ENCODE assay signal across 8 cellular contexts in genomic region chr9:137453643-137454081, GRCh38. TPM values are rescaled to one million over a fixed set of nuclear protein-coding genes. Genes with fewer than 3 reads are reported as not detected.
A peak's percentile ranks its signal among the peaks of the same experiment; 100 is the strongest.
DNase-seq lines count a peak whose midpoint lies in the region; ATAC-seq, FAIRE-seq and TF ChIP-seq lines count a peak whose summit lies in the region.

No MANE protein-coding gene starts in this region.

- H3K36me3 Mint-ChIP-seq in T-helper 17 cell (ENCODE audit: low read depth) (no peaks in the 10 kb centered on the region), brain (peaks cover 9% of the 10 kb centered on the region), Calu3 (ENCODE audit: insufficient read depth, unreplicated experiment) (peaks cover 19% of the 10 kb centered on the region)

- H3K9ac ChIP-seq in iPS-15b (ENCODE audit: low read depth, low read length): no peak overlapping the region

- peak; percentile 63 for DNase-seq in D721Med (ENCODE audit: insufficient read length, low spot score)
- DNase-seq in T-helper 17 cell: peak; percentile 40 to 58 (median 48)
- peak; percentile 40 for DNase-seq in smooth muscle cell of the brain vasculature (ENCODE audit: low read depth, low spot score)
- no peak for DNase-seq in Calu3

- peak; percentile 38 for ATAC-seq in HG03039 (IDR thresholded peaks at IDR 0.05; ENCODE audit: unreplicated experiment)
- peak; percentile 67 for ATAC-seq in T-helper 17 cell
- ATAC-seq in GM18868 (IDR thresholded peaks at IDR 0.05; ENCODE audit: unreplicated experiment): no peak

- H3K27me3 Mint-ChIP-seq in T-helper 17 cell (no peaks in the 10 kb centered on the region), brain (no peaks in the 10 kb centered on the region), Calu3 (ENCODE audit: unreplicated experiment) (no peaks in the 10 kb centered on the region)

- BruUV-seq in Calu3 (replicated peaks; lab: Mats Ljungman, UMichigan): no TSS peak

- intact Hi-C loops in Calu3 (cut with micrococcal nuclease; ENCODE audit: unreplicated experiment): no loop called here

- H3K4me1 ChIP-seq in iPS-15b (ENCODE audit: control insufficient read depth, insufficient read depth, low read length): no peaks in the 10 kb centered on the region

- H3K9me3 ChIP-seq in T-helper 17 cell (ENCODE audit: control insufficient read depth, low read length, poor library complexity, severe bottlenecking) (no peaks in the 10 kb centered on the region), iPS-15b (ENCODE audit: control insufficient read depth, insufficient read depth, low read length) (no peaks in the 10 kb centered on the region)

- H3K27ac Mint-ChIP-seq in T-helper 17 cell (no peak overlapping the region), brain (peak overlapping the region in 2 of 5 experiments; percentile 89 to 90), Calu3 (ENCODE audit: unreplicated experiment) (no peak overlapping the region)

- H3K27me3 ChIP-seq in iPS-15b (ENCODE audit: control insufficient read depth, insufficient read depth, low read length): no peaks in the 10 kb centered on the region

- peak overlapping the region; percentile 45 for H3K4me3 ChIP-seq in iPS-15b (ENCODE audit: low read depth, low read length)

- FAIRE-seq in D721Med (lab: Jason Lieb, UNC): no peak

- H3K4me1 Mint-ChIP-seq in T-helper 17 cell (peaks cover 16% of the 10 kb centered on the region), brain (peaks cover 23% of the 10 kb centered on the region), Calu3 (ENCODE audit: low read depth, unreplicated experiment) (no peaks in the 10 kb centered on the region)

- peak overlapping the region; percentile 66 for H3K4me3 Mint-ChIP-seq in T-helper 17 cell
- peak overlapping the region in 3 of 5 experiments; percentile 51 to 83 (median 76) for H3K4me3 Mint-ChIP-seq in brain
- no peak overlapping the region for H3K4me3 Mint-ChIP-seq in Calu3 (ENCODE audit: low read depth, unreplicated experiment)

- CTCF ChIA-PET in Calu3 (lab: Charles Lee): interaction anchor here (0.5 kb wide), 1 partner anchor 8 kb away, joined by 3 read pairs; no protein-coding TSS in a partner anchor

- no peak for TF ChIP-seq CTCF in D721Med (IDR thresholded peaks at IDR 0.05; ENCODE audit: insufficient read depth, missing control alignments)
- no peak for TF ChIP-seq CTCF in brain (conservative IDR thresholded peaks at IDR 0.05)
- TF ChIP-seq CTCF in Calu3 (IDR thresholded peaks at IDR 0.05; ENCODE audit: unreplicated experiment): no peak

- peaks cover 36% of the 10 kb centered on the region for H3K36me3 ChIP-seq in iPS-15b (ENCODE audit: control insufficient read depth, insufficient read depth, low read length)

- H3K9me3 Mint-ChIP-seq in brain: no peaks in the 10 kb centered on the region
- H3K9me3 Mint-ChIP-seq in Calu3 (ENCODE audit: low read depth, unreplicated experiment): no peaks in the 10 kb centered on the region

RNA-seq across cellular contexts. Expression of gene NSMF, which starts 5.5 kb away (rescaled TPM):
- 10 to 100 TPM; 41.5 to 54.2 TPM for total RNA-seq in T-helper 17 cell
- 145 TPM for polyA plus RNA-seq in brain (ENCODE audit: insufficient read depth, low read depth, low replicate concordance)
- 31.6 and 38.3 TPM in 2 replicates for total RNA-seq in Calu3 (2022)

RNA-seq across cellular contexts. Expression of gene ENTPD8, which starts 12.5 kb away (rescaled TPM):
- total RNA-seq in T-helper 17 cell (not detected), Calu3 (2022) (0.97 and 1.6 TPM in 2 replicates)
- polyA plus RNA-seq in brain (ENCODE audit: insufficient read depth, low read depth, low replicate concordance): 0.15 TPM

RNA-seq across cellular contexts. Expression of gene NOXA1, which starts 30.5 kb away (rescaled TPM):
- total RNA-seq in T-helper 17 cell (1 to 10 TPM; 3.0 to 3.3 TPM), Calu3 (2022) (12.0 and 12.3 TPM in 2 replicates)
- polyA plus RNA-seq in brain (ENCODE audit: insufficient read depth, low read depth, low replicate concordance): 7.3 TPM

RNA-seq across cellular contexts. Expression of gene EXD3, which starts 30.7 kb away (rescaled TPM):
- 10 to 100 TPM; 15.4 to 17.8 TPM for total RNA-seq in T-helper 17 cell
- 12.0 TPM for polyA plus RNA-seq in brain (ENCODE audit: insufficient read depth, low read depth, low replicate concordance)
- total RNA-seq in Calu3 (2022): 13.2 and 15.3 TPM in 2 replicates
